Comparison of ENCODE assay signal across 8 cellular contexts in the genomic region with DNA sequence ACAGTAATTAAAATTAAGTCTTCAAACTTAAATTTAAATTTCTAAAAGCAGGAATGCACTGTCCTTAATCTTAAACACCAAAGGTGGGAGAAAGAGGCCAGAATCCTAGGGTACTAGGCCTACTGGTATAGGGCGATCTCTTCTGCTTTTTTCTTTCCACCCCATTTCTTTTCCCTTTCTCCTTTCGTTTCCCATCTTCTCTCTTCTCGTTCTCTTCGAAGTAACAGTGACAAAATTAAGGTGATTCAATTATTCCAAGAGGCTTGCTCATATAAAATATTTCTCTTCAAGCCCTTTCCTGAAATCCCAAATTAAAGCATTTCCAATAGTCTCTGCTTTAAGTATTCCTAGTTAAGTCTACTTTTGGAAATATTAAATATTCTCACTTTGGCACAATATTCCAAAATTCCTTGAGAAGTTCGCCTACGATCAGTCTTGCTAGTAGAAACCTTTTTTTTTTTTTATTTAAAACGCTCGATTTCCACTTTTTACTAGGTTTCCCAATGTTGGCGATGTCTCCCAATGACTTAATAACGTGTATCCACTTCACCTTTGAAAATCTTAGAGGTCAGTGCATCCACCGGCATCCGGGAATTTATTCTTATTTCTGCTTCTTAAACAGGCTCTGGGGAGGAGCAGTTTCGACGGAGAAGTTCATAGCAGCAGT. TPM values are rescaled to one million over a fixed set of nuclear protein-coding genes. Genes with fewer than 3 reads are reported as not detected.
DNase-seq lines count a peak whose midpoint lies in the region; ATAC-seq and TF ChIP-seq lines count a peak whose summit lies in the region.

No MANE protein-coding gene starts in this region.

- intact Hi-C loops in activated B cell treated with CpG ODN at 0.5 μM for 24 hours (cut with micrococcal nuclease): loop anchor here (2.0 to 10.0 kb wide), 3 partner anchors 73 to 245 kb away; a partner anchor contains a TSS

- H3K4me1 Mint-ChIP-seq in HFFc6 (ENCODE audit: low read depth) (peaks cover 48% of the 10 kb centered on the region), activated B cell treated with CpG ODN at 0.5 μM for 24 hours (peaks cover 53% of the 10 kb centered on the region)
- peaks cover 42% of the 10 kb centered on the region for H3K4me1 Mint-ChIP-seq in stimulated activated effector memory CD8-positive, alpha-beta T cell treated with anti-CD3 and anti-CD28 coated beads, Interleukin-12 subunit alpha, Interleukin-12 subunit beta, amount 100 ng/mL, for 72 hours

- H3K27ac Mint-ChIP-seq in HFFc6 (peak overlapping the region; percentile 85), activated B cell treated with CpG ODN at 0.5 μM for 24 hours (peak overlapping the region; percentile 94)
- peak overlapping the region; percentile 93 for H3K27ac Mint-ChIP-seq in stimulated activated effector memory CD8-positive, alpha-beta T cell treated with anti-CD3 and anti-CD28 coated beads, Interleukin-12 subunit alpha, Interleukin-12 subunit beta, amount 100 ng/mL, for 72 hours

- DNase-seq in HFFc6 (no peak), activated B cell treated with CpG ODN at 0.5 μM for 24 hours (no peak), iPS DF 6.9 (ENCODE audit: low read depth, low spot score) (no peak), EL (no peak), AG08396 (ENCODE audit: low spot score) (no peak)
- no peak for DNase-seq in stimulated activated effector memory CD8-positive, alpha-beta T cell treated with anti-CD3 and anti-CD28 coated beads, Interleukin-12 subunit alpha, Interleukin-12 subunit beta, amount 100 ng/mL, for 72 hours (ENCODE audit: low spot score in 2 of 2)

- H3K36me3 Mint-ChIP-seq in HFFc6 (ENCODE audit: low read depth): 0 out of 2 replicates have a peak, but pooled peaks cover 11% of the 10 kb centered on the region
- H3K36me3 Mint-ChIP-seq in activated B cell treated with CpG ODN at 0.5 μM for 24 hours (ENCODE audit: low read depth): peaks cover 17% of the 10 kb centered on the region
- H3K36me3 Mint-ChIP-seq in stimulated activated effector memory CD8-positive, alpha-beta T cell treated with anti-CD3 and anti-CD28 coated beads, Interleukin-12 subunit alpha, Interleukin-12 subunit beta, amount 100 ng/mL, for 72 hours: peaks cover 22% of the 10 kb centered on the region

- CTCF ChIA-PET in activated B cell treated with CpG ODN at 0.5 μM for 24 hours (lab: Charles Lee): no interaction called here

- H3K4me3 ChIP-seq in iPS DF 6.9 (ENCODE audit: low read length): peak overlapping the region; percentile 89; the same call in 1 of the 2 replicates

- H3K27me3 Mint-ChIP-seq in HFFc6 (ENCODE audit: insufficient read depth) (no peaks in the 10 kb centered on the region), activated B cell treated with CpG ODN at 0.5 μM for 24 hours (no peaks in the 10 kb centered on the region)

- ATAC-seq in activated B cell treated with CpG ODN at 0.5 μM for 24 hours (ENCODE audit: low read depth) (no peak), GM19351 (IDR thresholded peaks at IDR 0.05; ENCODE audit: unreplicated experiment) (no peak), GM18907 (IDR thresholded peaks at IDR 0.05; ENCODE audit: unreplicated experiment) (no peak)
- no peak for ATAC-seq in stimulated activated effector memory CD8-positive, alpha-beta T cell treated with anti-CD3 and anti-CD28 coated beads, Interleukin-12 subunit alpha, Interleukin-12 subunit beta, amount 100 ng/mL, for 72 hours

- H3K4me1 ChIP-seq in iPS DF 6.9 (ENCODE audit: control insufficient read depth, insufficient read depth, low read length): peaks cover 1% of the 10 kb centered on the region; the same call in 1 of the 2 replicates

- H3K9me3 Mint-ChIP-seq in HFFc6 (no peaks in the 10 kb centered on the region), activated B cell treated with CpG ODN at 0.5 μM for 24 hours (no peaks in the 10 kb centered on the region)
- H3K9me3 Mint-ChIP-seq in stimulated activated effector memory CD8-positive, alpha-beta T cell treated with anti-CD3 and anti-CD28 coated beads, Interleukin-12 subunit alpha, Interleukin-12 subunit beta, amount 100 ng/mL, for 72 hours: no peaks in the 10 kb centered on the region

- H3K27ac ChIP-seq in iPS DF 6.9 (ENCODE audit: low read length): no peak overlapping the region

- TF ChIP-seq CTCF in HFFc6 (IDR thresholded peaks at IDR 0.05): no peak
- no peak for TF ChIP-seq CTCF in activated B cell treated with CpG ODN at 0.5 μM for 24 hours (IDR thresholded peaks at IDR 0.05)

- POLR2A ChIA-PET in activated B cell treated with CpG ODN at 0.5 μM for 24 hours (lab: Charles Lee): no interaction called here

- H3K27me3 ChIP-seq in iPS DF 6.9 (ENCODE audit: control insufficient read depth, insufficient read depth, low read length): no peaks in the 10 kb centered on the region

- no peaks in the 10 kb centered on the region for H3K9me3 ChIP-seq in iPS DF 6.9 (ENCODE audit: control insufficient read depth, insufficient read depth, low read length)

- peak overlapping the region; percentile 91 for H3K4me3 Mint-ChIP-seq in HFFc6
- peak overlapping the region; percentile 85 for H3K4me3 Mint-ChIP-seq in activated B cell treated with CpG ODN at 0.5 μM for 24 hours
- peak overlapping the region; percentile 92 for H3K4me3 Mint-ChIP-seq in stimulated activated effector memory CD8-positive, alpha-beta T cell treated with anti-CD3 and anti-CD28 coated beads, Interleukin-12 subunit alpha, Interleukin-12 subunit beta, amount 100 ng/mL, for 72 hours

- no peaks in the 10 kb centered on the region for H3K36me3 ChIP-seq in iPS DF 6.9 (ENCODE audit: control insufficient read depth, insufficient read depth, low read length)

- no CpG with 5 or more reads among the region's 14 CpGs for WGBS in iPS DF 6.9 (ENCODE audit: insufficient coverage, insufficient read length)

RNA-seq across cellular contexts. Expression of a gene that starts 0.8 kb away (rescaled TPM):
- total RNA-seq in HFFc6 (2021; fragmentation: NEBNext Ultra II Directional; extraction: Animal tissue kit (Norgen Biotek cat#: 25700)): 10 to 100 TPM; 26.5 to 32.6 (median 29.3) TPM
- total RNA-seq in activated B cell treated with CpG ODN at 0.5 μM for 24 hours: 42.8 and 54.9 TPM in 2 replicates
